In genomic region chr13:46178143-46178542, GRCh38 we compare ENCODE assay signal across 11 cellular contexts. TPM values are rescaled to one million over a fixed set of nuclear protein-coding genes. Genes with fewer than 3 reads are reported as not detected.
A peak's percentile ranks its signal among the peaks of the same experiment; 100 is the strongest.
DNase-seq lines count a peak whose midpoint lies in the region; ATAC-seq, FAIRE-seq and TF ChIP-seq lines count a peak whose summit lies in the region.
"Had no signal": no experiment of that assay in that cellular context is flagged by ENCODE, and none has a peak within 500 bp of the region (broad histone marks: within the 10 kb centered on the region; RNA-seq: fewer than 3 reads in every experiment).

No MANE protein-coding gene starts in this region.

- TF ChIP-seq CTCF in GM10266 (IDR thresholded peaks at IDR 0.05; ENCODE audit: control insufficient read depth, insufficient read depth, low read depth, missing control alignments) (no peak), coronary artery (IDR thresholded peaks at IDR 0.05) (no peak)

- DNase-seq in CD1c-positive myeloid dendritic cell (ENCODE audit: extremely low spot score) = peak; percentile 74
- DNase-seq in GM12892 (ENCODE audit: insufficient read length) = no peak
- DNase-seq in UCSD-AML1 (lab: John Stamatoyannopoulos, UW; ENCODE audit: unreplicated experiment) = peak; percentile 15
- no peak for DNase-seq in memory B cell (ENCODE audit: low spot score in 2 of 2)
- DNase-seq in GM10266 (ENCODE audit: extremely low spot score) = no peak
- no peak for DNase-seq in NCI-H446 (lab: John Stamatoyannopoulos, UW)
- no peak for DNase-seq in coronary artery (ENCODE audit: low spot score)
- DNase-seq: left cardiac atrium, psoas muscle had no signal

- TF ChIP-seq POLR2A in GM12892 (IDR thresholded peaks at IDR 0.05; ENCODE audit: low read depth, low read length) = no peak

- peak overlapping the region in 1 of 2 donors; percentile 69 for H3K27ac ChIP-seq in coronary artery
- H3K27ac ChIP-seq: psoas muscle had no signal

- no peaks in the 10 kb centered on the region for H3K9me3 Mint-ChIP-seq in memory B cell

- peaks cover 17% of the 10 kb centered on the region for H3K36me3 Mint-ChIP-seq in memory B cell

- H3K27ac Mint-ChIP-seq in memory B cell = peak overlapping the region; percentile 86

- peak; percentile 33 for FAIRE-seq in GM12892 (lab: Jason Lieb, UNC)
- FAIRE-seq: frontal cortex had no signal

- peaks cover 50% of the 10 kb centered on the region for H3K4me1 Mint-ChIP-seq in memory B cell

- no peaks in the 10 kb centered on the region for H3K27me3 Mint-ChIP-seq in memory B cell

- ATAC-seq in memory B cell (ENCODE audit: low read depth) (no peak), GM18873 (IDR thresholded peaks at IDR 0.05; ENCODE audit: low FRiP score, unreplicated experiment) (no peak)
- ATAC-seq: psoas muscle had no signal

- H3K4me3 Mint-ChIP-seq in memory B cell = peak overlapping the region; percentile 81

- H3K4me3 ChIP-seq in coronary artery = no peak overlapping the region
- H3K4me3 ChIP-seq: psoas muscle had no signal

RNA-seq across cellular contexts. Expression of gene LCP1, which starts 3.8 kb away (rescaled TPM):
- 1,187 TPM for polyA plus RNA-seq in GM12892 (2012; ENCODE audit: missing spikeins)

RNA-seq across cellular contexts. Expression of gene LRRC63, which starts 33.6 kb away (rescaled TPM):
- 0.68 TPM for polyA plus RNA-seq in GM12892 (2012; ENCODE audit: missing spikeins)

Comparison
In these comparisons a context has a peak if more than half of its experiments do, and no peak if none do; other contexts are left out.
1. DNase-seq: peak in CD1c-positive myeloid dendritic cell (single experiment) and UCSD-AML1 (single experiment); none in GM12892 (single experiment), memory B cell (0 of 2), GM10266 (single experiment), NCI-H446 (0 of 2) and coronary artery (single experiment).